29 cellular contexts compared by ENCODE assay signal in genomic region chr11:31671681-31672080, GRCh38.
"Had no signal": no experiment of that assay in that cellular context is flagged by ENCODE, and none has a peak within 500 bp of the region (broad histone marks: within the 10 kb centered on the region; RNA-seq: fewer than 3 reads in every experiment).

No MANE protein-coding gene starts in this region.

- ATAC-seq: activated CD8-positive, alpha-beta T cell treated with anti-CD3 and anti-CD28 coated beads, Interleukin-2, amount 10 ng/mL, durations not matched to agents 7 days and 5 days; activated T-cell treated with anti-CD3 and anti-CD28 coated beads, Interleukin-2, amount 50 U/mL, for 72 hours; activated T-helper 17 cell treated with anti-CD3 and anti-CD28 coated beads, Interleukin-2, amount 50 U/mL, for 72 hours; Panc1 had no signal

- H3K9me3 Mint-ChIP-seq: activated CD4-positive, alpha-beta T cell treated with anti-CD3 and anti-CD28 coated beads, Interleukin-2, amount 10 ng/mL, durations not matched to agents 7 days and 5 days; activated naive CD8-positive, alpha-beta T cell treated with anti-CD3 and anti-CD28 coated beads for 36 hours; T-helper 1 cell treated with Interleukin-12 subunit alpha and Interleukin-12 subunit beta and Interleukin-4 antibody, amounts not matched to agents 30 μg/mL and 1 μg/mL, for 36 hours; T-helper 2 cell treated with Interferon-gamma antibody and Interleukin-4, amounts not matched to agents 5 μg/mL and 100 μg/mL, for 36 hours had no signal

- H3K27me3 Mint-ChIP-seq: activated CD4-positive, alpha-beta T cell treated with anti-CD3 and anti-CD28 coated beads, Interleukin-2, amount 10 ng/mL, durations not matched to agents 7 days and 5 days; activated naive CD8-positive, alpha-beta T cell treated with anti-CD3 and anti-CD28 coated beads for 36 hours; activated T-helper 17 cell treated with anti-CD3 and anti-CD28 coated beads, Interleukin-2, amount 50 U/mL, for 72 hours had no signal

- H3K4me3 Mint-ChIP-seq: activated CD4-positive, alpha-beta T cell treated with anti-CD3 and anti-CD28 coated beads, Interleukin-2, amount 10 ng/mL, durations not matched to agents 7 days and 5 days; activated CD8-positive, alpha-beta T cell treated with anti-CD3 and anti-CD28 coated beads, Interleukin-2, amount 10 ng/mL, durations not matched to agents 7 days and 5 days; activated naive CD8-positive, alpha-beta T cell treated with anti-CD3 and anti-CD28 coated beads for 36 hours; activated T-cell treated with anti-CD3 and anti-CD28 coated beads, Interleukin-2, amount 50 U/mL, for 72 hours; activated T-helper 17 cell treated with anti-CD3 and anti-CD28 coated beads, Interleukin-2, amount 50 U/mL, for 72 hours; T-helper 1 cell treated with Interleukin-12 subunit alpha and Interleukin-12 subunit beta and Interleukin-4 antibody, amounts not matched to agents 30 μg/mL and 1 μg/mL, for 36 hours; T-helper 2 cell treated with Interferon-gamma antibody and Interleukin-4, amounts not matched to agents 5 μg/mL and 100 μg/mL, for 36 hours had no signal

- DNase-seq: activated CD4-positive, alpha-beta T cell treated with anti-CD3 and anti-CD28 coated beads, Interleukin-2, amount 10 ng/mL, durations not matched to agents 7 days and 5 days; activated CD4-positive, alpha-beta T cell treated with anti-CD3 and anti-CD28 coated beads, Interleukin-2, amount 50 U/mL, for 48 hours; activated CD8-positive, alpha-beta memory T cell treated with anti-CD3 and anti-CD28 coated beads, Interleukin-2, amount 50 U/mL, for 48 hours; activated CD8-positive, alpha-beta T cell treated with anti-CD3 and anti-CD28 coated beads, Interleukin-2, amount 10 ng/mL, durations not matched to agents 7 days and 5 days; activated effector memory CD4-positive, alpha-beta T cell treated with anti-CD3 and anti-CD28 coated beads, Interleukin-2, amount 50 U/mL, for 16 hours; activated naive CD4-positive, alpha-beta T cell; activated naive CD4-positive, alpha-beta T cell treated with anti-CD3 and anti-CD28 coated beads, Interleukin-2, amount 50 U/mL, for 16 hours; activated naive CD8-positive, alpha-beta T cell treated with anti-CD3 and anti-CD28 coated beads for 36 hours; activated T-cell treated with anti-CD3 and anti-CD28 coated beads, Interleukin-2, amount 50 U/mL, for 72 hours; amniotic stem cell; aorta; brain microvascular endothelial cell; central memory CD4-positive, alpha-beta T cell; cortex of kidney; MM.1S; MV-4-11; NCI-H1092; NCI-H1436 treated with DMSO at 0.1 percent for 48 hours; NCI-H1694 treated with DMSO at 0.1 percent for 48 hours; NCI-H2029; NCI-H2107; NCI-H226; NCI-H446 treated with DMSO at 0.1 percent for 48 hours; NCI-H82; SHP77 treated with DMSO at 0.1 percent for 48 hours had no signal

- H3K27ac Mint-ChIP-seq: activated CD4-positive, alpha-beta T cell treated with anti-CD3 and anti-CD28 coated beads, Interleukin-2, amount 10 ng/mL, durations not matched to agents 7 days and 5 days; activated CD8-positive, alpha-beta T cell treated with anti-CD3 and anti-CD28 coated beads, Interleukin-2, amount 10 ng/mL, durations not matched to agents 7 days and 5 days; activated naive CD8-positive, alpha-beta T cell treated with anti-CD3 and anti-CD28 coated beads for 36 hours; activated T-cell treated with anti-CD3 and anti-CD28 coated beads, Interleukin-2, amount 50 U/mL, for 72 hours; activated T-helper 17 cell treated with anti-CD3 and anti-CD28 coated beads, Interleukin-2, amount 50 U/mL, for 72 hours; T-helper 1 cell treated with Interleukin-12 subunit alpha and Interleukin-12 subunit beta and Interleukin-4 antibody, amounts not matched to agents 30 μg/mL and 1 μg/mL, for 36 hours; T-helper 2 cell treated with Interferon-gamma antibody and Interleukin-4, amounts not matched to agents 5 μg/mL and 100 μg/mL, for 36 hours had no signal

- H3K4me1 Mint-ChIP-seq: activated CD4-positive, alpha-beta T cell treated with anti-CD3 and anti-CD28 coated beads, Interleukin-2, amount 10 ng/mL, durations not matched to agents 7 days and 5 days; activated naive CD8-positive, alpha-beta T cell treated with anti-CD3 and anti-CD28 coated beads for 36 hours; activated T-helper 17 cell treated with anti-CD3 and anti-CD28 coated beads, Interleukin-2, amount 50 U/mL, for 72 hours had no signal
